In genomic region chr3:196975349-196975748, GRCh38 we compare ENCODE assay signal across 27 cellular contexts.
"Had no signal": no experiment of that assay in that cellular context is flagged by ENCODE, and none has a peak within 500 bp of the region (broad histone marks: within the 10 kb centered on the region; RNA-seq: fewer than 3 reads in every experiment).

No MANE protein-coding gene starts in this region.

- H3K27ac ChIP-seq: ascending aorta, body of pancreas, Peyer's patch, RWPE1, SJCRH30, VCaP had no signal

- H3K4me3 Mint-ChIP-seq: activated CD4-positive, alpha-beta memory T cell treated with anti-CD3 and anti-CD28 coated beads, Interleukin-2, amount 10 ng/mL, durations not matched to agents 7 days and 5 days; activated CD4-positive, alpha-beta T cell treated with anti-CD3 and anti-CD28 coated beads, Interleukin-2, amount 10 ng/mL, durations not matched to agents 7 days and 5 days; activated naive CD8-positive, alpha-beta T cell treated with anti-CD3 and anti-CD28 coated beads, Interleukin-2, amount 50 U/mL, for 24 hours; activated T-cell treated with anti-CD3 and anti-CD28 coated beads, Interleukin-2, amount 50 U/mL, for 4 hours; central memory CD8-positive, alpha-beta T cell had no signal

- H3K4me2 ChIP-seq: SK-N-SH had no signal

- H3K9ac ChIP-seq: SK-N-SH had no signal

- H3K27me3 ChIP-seq: ascending aorta, body of pancreas, Peyer's patch had no signal

- H3K36me3 Mint-ChIP-seq: activated naive CD4-positive, alpha-beta T cell treated with anti-CD3 and anti-CD28 coated beads, Interleukin-2, amount 50 U/mL, for 72 hours had no signal

- FAIRE-seq: bronchial epithelial cell had no signal

- H3K27ac Mint-ChIP-seq: activated CD4-positive, alpha-beta memory T cell treated with anti-CD3 and anti-CD28 coated beads, Interleukin-2, amount 10 ng/mL, durations not matched to agents 7 days and 5 days; activated CD4-positive, alpha-beta T cell treated with anti-CD3 and anti-CD28 coated beads, Interleukin-2, amount 10 ng/mL, durations not matched to agents 7 days and 5 days; activated naive CD8-positive, alpha-beta T cell treated with anti-CD3 and anti-CD28 coated beads, Interleukin-2, amount 50 U/mL, for 24 hours had no signal

- H3K9me3 Mint-ChIP-seq: activated CD4-positive, alpha-beta memory T cell treated with anti-CD3 and anti-CD28 coated beads, Interleukin-2, amount 10 ng/mL, durations not matched to agents 7 days and 5 days; activated CD4-positive, alpha-beta T cell treated with anti-CD3 and anti-CD28 coated beads, Interleukin-2, amount 10 ng/mL, durations not matched to agents 7 days and 5 days; activated naive CD4-positive, alpha-beta T cell treated with anti-CD3 and anti-CD28 coated beads, Interleukin-2, amount 50 U/mL, for 72 hours; activated naive CD8-positive, alpha-beta T cell treated with anti-CD3 and anti-CD28 coated beads, Interleukin-2, amount 50 U/mL, for 24 hours; activated T-cell treated with anti-CD3 and anti-CD28 coated beads, Interleukin-2, amount 50 U/mL, for 4 hours; central memory CD8-positive, alpha-beta T cell had no signal

- H3K4me3 ChIP-seq: ascending aorta, body of pancreas, Peyer's patch, SJCRH30 had no signal

- DNase-seq: activated CD4-positive, alpha-beta memory T cell treated with anti-CD3 and anti-CD28 coated beads, Interleukin-2, amount 10 ng/mL, durations not matched to agents 7 days and 5 days; activated CD4-positive, alpha-beta T cell treated with anti-CD3 and anti-CD28 coated beads, Interleukin-2, amount 10 ng/mL, durations not matched to agents 7 days and 5 days; activated CD4-positive, CD25-positive, alpha-beta regulatory T cell; activated effector memory CD4-positive, alpha-beta T cell treated with anti-CD3 and anti-CD28 coated beads, Interleukin-2, amount 50 U/mL, for 16 hours; activated naive CD4-positive, alpha-beta T cell treated with Interleukin-2 at 50 U/mL for 16 hours; activated naive CD8-positive, alpha-beta T cell treated with anti-CD3 and anti-CD28 coated beads, Interleukin-2, amount 50 U/mL, for 24 hours; activated T-cell treated with anti-CD3 and anti-CD28 coated beads, Interleukin-2, amount 50 U/mL, for 4 hours; amniotic stem cell; body of pancreas; KG1; NCI-H1092 treated with DMSO at 0.1 percent for 48 hours; NCI-H1417 treated with DMSO at 0.1 percent for 48 hours; NCI-H1694 treated with DMSO at 0.1 percent for 48 hours; NCI-H2081; NCI-H446; NCI-H524; Right ventricle myocardium superior; SJCRH30; SK-N-SH; T-helper 1 cell had no signal

- ATAC-seq: activated naive CD4-positive, alpha-beta T cell treated with anti-CD3 and anti-CD28 coated beads, Interleukin-2, amount 50 U/mL, for 72 hours; activated naive CD8-positive, alpha-beta T cell treated with anti-CD3 and anti-CD28 coated beads, Interleukin-2, amount 50 U/mL, for 24 hours; activated T-cell treated with anti-CD3 and anti-CD28 coated beads, Interleukin-2, amount 50 U/mL, for 4 hours; body of pancreas had no signal

- H3K9me3 ChIP-seq: ascending aorta, body of pancreas, Peyer's patch, SK-N-SH had no signal

- H3K4me1 ChIP-seq: ascending aorta, Peyer's patch, SJCRH30 had no signal

- H3K36me3 ChIP-seq: ascending aorta, Peyer's patch, SJCRH30 had no signal
